Comparison of ENCODE assay signal across 8 cellular contexts in the genomic region with DNA sequence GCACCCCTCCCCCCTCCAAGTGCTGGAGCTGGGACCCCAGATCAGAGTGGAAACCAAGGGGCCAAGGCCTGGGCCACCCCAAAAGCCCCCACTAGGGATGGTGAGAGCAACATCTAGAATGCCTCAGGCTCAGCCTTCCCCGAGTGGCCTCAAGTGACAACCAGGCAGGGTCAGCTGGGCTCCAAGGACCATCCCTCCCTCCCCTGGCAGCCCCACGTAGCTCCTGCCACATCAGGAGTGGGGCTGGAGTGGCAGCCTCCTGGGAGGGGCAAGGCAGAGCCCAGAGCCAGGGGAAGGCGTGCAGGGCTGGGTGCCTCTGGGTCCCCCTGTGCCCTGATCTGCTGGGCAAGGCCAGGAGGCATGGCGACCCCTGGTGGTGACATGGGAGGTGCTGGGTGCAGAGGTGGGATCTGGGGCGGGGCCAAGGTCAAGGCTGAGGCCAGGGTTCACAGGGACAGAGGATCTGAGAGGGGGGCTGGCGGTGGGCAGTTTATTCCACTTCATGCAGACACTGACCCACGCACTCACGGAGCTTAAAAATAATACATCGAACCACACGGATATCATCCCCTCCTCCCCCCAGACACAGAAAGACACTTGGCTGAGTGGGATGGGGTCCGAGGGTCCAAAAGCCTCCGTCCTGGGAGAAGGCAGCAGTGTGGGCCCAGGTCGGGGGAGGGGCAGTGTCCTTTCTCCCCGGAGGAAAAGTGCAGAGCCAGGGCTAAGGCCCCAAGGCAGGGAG.
A peak's percentile ranks its signal among the peaks of the same experiment; 100 is the strongest.
DNase-seq lines count a peak whose midpoint lies in the region; ATAC-seq lines count a peak whose summit lies in the region.

No MANE protein-coding gene starts in this region.

- ATAC-seq in GM19468 (IDR thresholded peaks at IDR 0.05; ENCODE audit: extremely low read depth, unreplicated experiment) (peak; percentile 39), GM21390 (IDR thresholded peaks at IDR 0.05; ENCODE audit: unreplicated experiment) (no peak)

- DNase-seq in NCI-H1092 treated with DMSO at 0.1 percent for 48 hours (lab: John Stamatoyannopoulos, UW): peak; percentile 62
- peak; percentile 67 for DNase-seq in T-helper 22 cell (ENCODE audit: low read depth)
- DNase-seq in anterior cingulate cortex (lab: John Stamatoyannopoulos, UW): peak in 48 of 58 donors; percentile 2 to 77 (median 44)
- peak; percentile 94 for DNase-seq in iPS-NIHi11 (ENCODE audit: low spot score)
- peak; percentile 94 for DNase-seq in stimulated activated CD4-positive, alpha-beta T cell treated with anti-CD3 and anti-CD28 coated beads, Interleukin-12 subunit alpha, Interleukin-12 subunit beta, amount 100 ng/mL, for 4 hours

- peak overlapping the region; percentile 77 for H3K9ac ChIP-seq in BLaER1

- H3K4me3 ChIP-seq in BLaER1: no peak overlapping the region; the same call in 1 of the 2 replicates

- no peaks in the 10 kb centered on the region for H4K20me1 ChIP-seq in BLaER1

- no peaks in the 10 kb centered on the region for H3K9me3 ChIP-seq in BLaER1

- H3K4me2 ChIP-seq in BLaER1: peak overlapping the region; percentile 92

- H3K27ac ChIP-seq in BLaER1: peak overlapping the region; percentile 88

- H3K36me3 ChIP-seq in BLaER1: peaks cover 49% of the 10 kb centered on the region

- no peaks in the 10 kb centered on the region for H3K27me3 ChIP-seq in BLaER1

- peaks cover 75% of the 10 kb centered on the region for H3K4me1 ChIP-seq in BLaER1

Comparison
In these comparisons a context has a peak if more than half of its experiments do, and no peak if none do; other contexts are left out.
1. DNase-seq: peak in every context shown above with its lines; median percentile 94 in iPS-NIHi11; 94 in stimulated activated CD4-positive, alpha-beta T cell treated with anti-CD3 and anti-CD28 coated beads, Interleukin-12 subunit alpha, Interleukin-12 subunit beta, amount 100 ng/mL, for 4 hours; 67 in T-helper 22 cell; 62 in NCI-H1092 treated with DMSO at 0.1 percent for 48 hours; 44 in anterior cingulate cortex.